ENCODE assay signal across 8 cellular contexts in genomic region chr2:217899231-217900009, GRCh38.
DNase-seq lines count a peak whose midpoint lies in the region; TF ChIP-seq lines count a peak whose summit lies in the region.

No MANE protein-coding gene starts in this region.

- no peak overlapping the region for H3K23ac ChIP-seq in mesendoderm (ENCODE audit: low read length)

- H3K27me3 Mint-ChIP-seq in dendritic cell treated with granulocyte-macrophage colony-stimulating factor and Interleukin-4, amounts not matched to agents 40 ng/mL and 50 ng/mL, for 4 days: peaks cover 7% of the 10 kb centered on the region

- no peak overlapping the region for H3K4me2 ChIP-seq in mesendoderm (ENCODE audit: low read length)

- no CpG with 5 or more reads among the region's 11 CpGs for WGBS in mesendoderm (ENCODE audit: extremely low coverage, insufficient coverage, low lambda C conversion rate)

- no peak overlapping the region for H2BK15ac ChIP-seq in mesendoderm (replicated peaks; ENCODE audit: low read depth)

- no peaks in the 10 kb centered on the region for H3K9me3 Mint-ChIP-seq in dendritic cell treated with granulocyte-macrophage colony-stimulating factor and Interleukin-4, amounts not matched to agents 40 ng/mL and 50 ng/mL, for 4 days

- no peak overlapping the region for H2BK120ac ChIP-seq in mesendoderm (ENCODE audit: low read depth, low read length)

- H4K8ac ChIP-seq in mesendoderm (ENCODE audit: low read depth, low read length): no peak overlapping the region

- intact Hi-C loops in dendritic cell treated with granulocyte-macrophage colony-stimulating factor and Interleukin-4, amounts not matched to agents 40 ng/mL and 50 ng/mL, for 4 days (cut with micrococcal nuclease): loop anchor here (5.0 kb wide), 1 partner anchor 43 kb away; no protein-coding TSS in a partner anchor

- no peak overlapping the region for H3K18ac ChIP-seq in mesendoderm (ENCODE audit: low read length)

- H3K4me3 ChIP-seq in HFF-Myc (replicated peaks; ENCODE audit: low read depth, low read length): no peak overlapping the region
- H3K4me3 ChIP-seq in NT2/D1 (ENCODE audit: insufficient read length, low read depth): no peak overlapping the region
- H3K4me3 ChIP-seq in mesendoderm (ENCODE audit: low read length): no peak overlapping the region

- no peaks in the 10 kb centered on the region for H3K79me1 ChIP-seq in mesendoderm (ENCODE audit: low read length)

- H3K56ac ChIP-seq in mesendoderm (ENCODE audit: low read length): no peak overlapping the region

- peak; percentile 89 for DNase-seq in ELF-1 (ENCODE audit: low read depth, low spot score)
- no peak for DNase-seq in HFF-Myc (ENCODE audit: extremely low read depth, low read depth)
- peak; percentile 61 for DNase-seq in NT2/D1 (ENCODE audit: low read depth, low spot score)
- DNase-seq in mesendoderm: peak; percentile 92
- no peak for DNase-seq in NCI-H1105 treated with DMSO at 0.1 percent for 48 hours (lab: John Stamatoyannopoulos, UW)
- no peak for DNase-seq in NCI-H1417 (lab: John Stamatoyannopoulos, UW)
- no peak for DNase-seq in activated CD8-positive, alpha-beta memory T cell treated with anti-CD3 and anti-CD28 coated beads for 24 hours

- peaks cover 51% of the 10 kb centered on the region for H3K36me3 Mint-ChIP-seq in dendritic cell treated with granulocyte-macrophage colony-stimulating factor and Interleukin-4, amounts not matched to agents 40 ng/mL and 50 ng/mL, for 4 days (ENCODE audit: low read depth)

- H3K27ac Mint-ChIP-seq in dendritic cell treated with granulocyte-macrophage colony-stimulating factor and Interleukin-4, amounts not matched to agents 40 ng/mL and 50 ng/mL, for 4 days: peak overlapping the region; percentile 38

- H3K4me3 Mint-ChIP-seq in dendritic cell treated with granulocyte-macrophage colony-stimulating factor and Interleukin-4, amounts not matched to agents 40 ng/mL and 50 ng/mL, for 4 days: no peak overlapping the region

- TF ChIP-seq CTCF in HFF-Myc (IDR thresholded peaks at IDR 0.05; ENCODE audit: low read depth, low read length, missing control alignments): peak; percentile 78

- peaks cover 62% of the 10 kb centered on the region for H3K4me1 Mint-ChIP-seq in dendritic cell treated with granulocyte-macrophage colony-stimulating factor and Interleukin-4, amounts not matched to agents 40 ng/mL and 50 ng/mL, for 4 days (ENCODE audit: low read depth)

- no peak overlapping the region for H3K27ac ChIP-seq in mesendoderm (ENCODE audit: low read depth, low read length)

- no peak overlapping the region for H2BK5ac ChIP-seq in mesendoderm (ENCODE audit: low read length)

- H3K4ac ChIP-seq in mesendoderm (ENCODE audit: low read depth, low read length): no peak overlapping the region

- no peak overlapping the region for H4K5ac ChIP-seq in mesendoderm (ENCODE audit: low read length)

- H3K9ac ChIP-seq in NT2/D1 (ENCODE audit: insufficient read length, low read depth): no peak overlapping the region
- H3K9ac ChIP-seq in mesendoderm (ENCODE audit: low read length): no peak overlapping the region

- H3K36me3 ChIP-seq in NT2/D1 (ENCODE audit: insufficient read depth, insufficient read length, low read length) (peaks cover 34% of the 10 kb centered on the region), mesendoderm (ENCODE audit: control insufficient read depth, insufficient read depth, low read length) (no peaks in the 10 kb centered on the region)

- H3K27me3 ChIP-seq in NT2/D1 (ENCODE audit: insufficient read depth, insufficient read length) (no peaks in the 10 kb centered on the region), mesendoderm (ENCODE audit: insufficient read depth, low read length, poor library complexity) (no peaks in the 10 kb centered on the region)

- no peaks in the 10 kb centered on the region for H3K79me2 ChIP-seq in mesendoderm (ENCODE audit: control insufficient read depth, insufficient read depth, low read length)

- H3K4me1 ChIP-seq in NT2/D1 (ENCODE audit: insufficient read depth, insufficient read length): peaks cover 8% of the 10 kb centered on the region
- H3K4me1 ChIP-seq in mesendoderm (ENCODE audit: control insufficient read depth, low read depth, low read length): no peaks in the 10 kb centered on the region

- no peaks in the 10 kb centered on the region for H3K9me3 ChIP-seq in NT2/D1 (ENCODE audit: insufficient read depth, low read length)

- H2AK5ac ChIP-seq in mesendoderm (ENCODE audit: low read length): no peak overlapping the region

Comparison
In these comparisons a context has a peak if more than half of its experiments do, and no peak if none do; other contexts are left out.
1. DNase-seq: peak in ELF-1 (single experiment), NT2/D1 (single experiment) and mesendoderm (single experiment); none in HFF-Myc (single experiment), NCI-H1105 treated with DMSO at 0.1 percent for 48 hours (single experiment), NCI-H1417 (0 of 3) and activated CD8-positive, alpha-beta memory T cell treated with anti-CD3 and anti-CD28 coated beads for 24 hours (single experiment).